24 cellular contexts compared by ENCODE assay signal in the genomic region with DNA sequence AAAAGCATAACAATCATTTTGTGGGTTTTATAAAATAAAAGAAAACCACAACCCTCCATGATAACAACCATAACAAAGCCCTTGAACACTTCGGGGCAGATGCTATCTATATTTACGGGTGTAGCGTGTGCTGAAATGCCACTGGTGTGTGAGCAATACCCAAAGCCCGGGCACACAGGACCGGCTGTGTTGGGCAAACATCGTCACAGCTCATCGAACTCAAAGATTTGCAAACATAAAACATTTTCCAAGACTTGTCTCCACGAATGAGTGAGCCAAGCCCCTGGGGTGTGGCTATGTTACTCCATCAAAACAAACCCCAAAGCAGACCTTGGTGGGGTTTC.
A peak's percentile ranks its signal among the peaks of the same experiment; 100 is the strongest.
DNase-seq lines count a peak whose midpoint lies in the region; ATAC-seq, FAIRE-seq and TF ChIP-seq lines count a peak whose summit lies in the region.
"Had no signal": no experiment of that assay in that cellular context is flagged by ENCODE, and none has a peak within 500 bp of the region (broad histone marks: within the 10 kb centered on the region; RNA-seq: fewer than 3 reads in every experiment).

No MANE protein-coding gene starts in this region.

- H3K4me2 ChIP-seq in PC-3 (ENCODE audit: low read length): no peak overlapping the region

- peaks cover 10% of the 10 kb centered on the region for H3K4me1 ChIP-seq in PC-3 (ENCODE audit: insufficient read depth, low read length)
- H3K4me1 ChIP-seq: HAP-1 had no signal

- intact Hi-C loops in CD4-positive, alpha-beta T cell (cut with DNase I, micrococcal nuclease): no loop called here
- intact Hi-C loops in PC-3 (cut with micrococcal nuclease): no loop called here

- no peak overlapping the region for H3K27ac ChIP-seq in CD4-positive, alpha-beta T cell (ENCODE audit: low read depth, low read length)
- H3K27ac ChIP-seq in PC-3 (ENCODE audit: low read length): no peak overlapping the region
- H3K27ac ChIP-seq: SJSA1, stomach had no signal

- H3F3A ChIP-seq in PC-3 (ENCODE audit: low read length, unreplicated experiment): no peaks in the 10 kb centered on the region

- no peaks in the 10 kb centered on the region for H3K27me3 ChIP-seq in CD4-positive, alpha-beta T cell (ENCODE audit: control insufficient read depth, insufficient read depth, low read length)
- no peaks in the 10 kb centered on the region for H3K27me3 ChIP-seq in PC-3 (ENCODE audit: low read length)
- H3K27me3 ChIP-seq: SJSA1, stomach had no signal

- no peak for TF ChIP-seq CTCF in CD4-positive, alpha-beta T cell (IDR thresholded peaks at IDR 0.05)
- TF ChIP-seq CTCF in PC-3 (conservative IDR thresholded peaks at IDR 0.05; ENCODE audit: low read depth, low read length): no peak

- H3K36me3 ChIP-seq in PC-3 (ENCODE audit: low read depth, low read length): no peaks in the 10 kb centered on the region
- H3K36me3 ChIP-seq: HAP-1, SJSA1, stomach had no signal

- CTCF ChIA-PET in CD4-positive, alpha-beta T cell (lab: Charles Lee): no interaction called here
- CTCF ChIA-PET in PC-3 (lab: Charles Lee): no interaction called here

- H3K4me3 ChIP-seq in PC-3 (ENCODE audit: low read length): no peak overlapping the region
- H3K4me3 ChIP-seq: HAP-1, SJSA1, stomach had no signal

- peak; percentile 72 for ATAC-seq in CD4-positive, alpha-beta T cell (ENCODE audit: poor library complexity)
- ATAC-seq in PC-3 (no peak), GM18873 (IDR thresholded peaks at IDR 0.05; ENCODE audit: low FRiP score, unreplicated experiment) (no peak), GM19035 (IDR thresholded peaks at IDR 0.05; ENCODE audit: unreplicated experiment) (no peak)
- ATAC-seq: activated CD8-positive, alpha-beta T cell treated with anti-CD3 and anti-CD28 coated beads, Interleukin-2, amount 10 ng/mL, durations not matched to agents 7 days and 5 days; right cardiac atrium had no signal

- no peaks in the 10 kb centered on the region for H3K9me2 ChIP-seq in PC-3 (replicated peaks; ENCODE audit: low read length)

- no peaks in the 10 kb centered on the region for H3K27me3 Mint-ChIP-seq in CD4-positive, alpha-beta T cell

- H3K9me3 ChIP-seq in CD4-positive, alpha-beta T cell (ENCODE audit: control insufficient read depth, low read length): no peaks in the 10 kb centered on the region
- no peaks in the 10 kb centered on the region for H3K9me3 ChIP-seq in PC-3 (ENCODE audit: low read length)
- H3K9me3 ChIP-seq: HAP-1, SJSA1 had no signal

- FAIRE-seq in GM19239 (lab: Jason Lieb, UNC): no peak
- FAIRE-seq: bronchial epithelial cell, G401.6, GM18507 had no signal

- peaks cover 50% of the 10 kb centered on the region for H3K4me1 Mint-ChIP-seq in CD4-positive, alpha-beta T cell (ENCODE audit: low read depth)

- H3K79me2 ChIP-seq in PC-3 (ENCODE audit: low read length): no peaks in the 10 kb centered on the region

- no TSS peak for BruUV-seq in PC-3 (replicated peaks; lab: Mats Ljungman, UMichigan)

- H3K27ac Mint-ChIP-seq in CD4-positive, alpha-beta T cell: peak overlapping the region; percentile 43
- H3K27ac Mint-ChIP-seq: activated CD8-positive, alpha-beta T cell treated with anti-CD3 and anti-CD28 coated beads, Interleukin-2, amount 10 ng/mL, durations not matched to agents 7 days and 5 days; T-helper 1 cell treated with Interleukin-12 subunit alpha and Interleukin-12 subunit beta and Interleukin-4 antibody, amounts not matched to agents 30 μg/mL and 1 μg/mL, for 36 hours had no signal

- no peak overlapping the region for H3K9ac ChIP-seq in PC-3 (ENCODE audit: low read length)

- no peaks in the 10 kb centered on the region for H4K20me1 ChIP-seq in PC-3 (ENCODE audit: low read length)

- POLR2A ChIA-PET in CD4-positive, alpha-beta T cell (lab: Charles Lee): interaction anchor here (0.6 to 4.8 kb wide), 3 partner anchors 8 to 578 kb away, joined by 4 to 39 read pairs (median 5); no protein-coding TSS in a partner anchor
- POLR2A ChIA-PET in PC-3 (lab: Charles Lee; ENCODE audit: unreplicated experiment): no interaction called here

- no peak overlapping the region for H2AFZ ChIP-seq in PC-3 (ENCODE audit: low read length)

- H3K9me3 Mint-ChIP-seq in CD4-positive, alpha-beta T cell: peaks cover 4% of the 10 kb centered on the region

- DNase-seq in NCI-H345 (lab: John Stamatoyannopoulos, UW) (peak; percentile 20), NCI-H345 treated with DMSO at 0.1 percent for 48 hours (lab: John Stamatoyannopoulos, UW; ENCODE audit: unreplicated experiment) (no peak), PC-3 (peak; percentile 68), kidney tubule cell (ENCODE audit: low spot score) (peak; percentile 58), GM19239 (ENCODE audit: insufficient read length, low spot score) (no peak)
- peak in 2 of 10 experiments; percentile 9 to 11 for DNase-seq in CD4-positive, alpha-beta T cell
- DNase-seq: activated CD8-positive, alpha-beta T cell treated with anti-CD3 and anti-CD28 coated beads, Interleukin-2, amount 10 ng/mL, durations not matched to agents 7 days and 5 days; activated naive CD4-positive, alpha-beta T cell; AML-193; amygdala; mammary epithelial cell; NCI-H69; right cardiac atrium; stimulated activated CD4-positive, alpha-beta T cell treated with anti-CD3 and anti-CD28 coated beads, Interleukin-4, amount 100 ng/mL, for 24 hours; stomach; trophoblast cell had no signal

- H3K36me3 Mint-ChIP-seq in CD4-positive, alpha-beta T cell (ENCODE audit: low read depth): peaks cover 2% of the 10 kb centered on the region

- H3K4me3 Mint-ChIP-seq in CD4-positive, alpha-beta T cell: no peak overlapping the region
- H3K4me3 Mint-ChIP-seq: activated CD8-positive, alpha-beta T cell treated with anti-CD3 and anti-CD28 coated beads, Interleukin-2, amount 10 ng/mL, durations not matched to agents 7 days and 5 days; T-helper 1 cell treated with Interleukin-12 subunit alpha and Interleukin-12 subunit beta and Interleukin-4 antibody, amounts not matched to agents 30 μg/mL and 1 μg/mL, for 36 hours had no signal

Comparison
In these comparisons a context has a peak if more than half of its experiments do, and no peak if none do; other contexts are left out.
1. DNase-seq: peak in NCI-H345 (single experiment), PC-3 (single experiment) and kidney tubule cell (single experiment); none in NCI-H345 treated with DMSO at 0.1 percent for 48 hours (single experiment) and GM19239 (single experiment).